1 cellular context compared by ENCODE assay signal in the genomic region with DNA sequence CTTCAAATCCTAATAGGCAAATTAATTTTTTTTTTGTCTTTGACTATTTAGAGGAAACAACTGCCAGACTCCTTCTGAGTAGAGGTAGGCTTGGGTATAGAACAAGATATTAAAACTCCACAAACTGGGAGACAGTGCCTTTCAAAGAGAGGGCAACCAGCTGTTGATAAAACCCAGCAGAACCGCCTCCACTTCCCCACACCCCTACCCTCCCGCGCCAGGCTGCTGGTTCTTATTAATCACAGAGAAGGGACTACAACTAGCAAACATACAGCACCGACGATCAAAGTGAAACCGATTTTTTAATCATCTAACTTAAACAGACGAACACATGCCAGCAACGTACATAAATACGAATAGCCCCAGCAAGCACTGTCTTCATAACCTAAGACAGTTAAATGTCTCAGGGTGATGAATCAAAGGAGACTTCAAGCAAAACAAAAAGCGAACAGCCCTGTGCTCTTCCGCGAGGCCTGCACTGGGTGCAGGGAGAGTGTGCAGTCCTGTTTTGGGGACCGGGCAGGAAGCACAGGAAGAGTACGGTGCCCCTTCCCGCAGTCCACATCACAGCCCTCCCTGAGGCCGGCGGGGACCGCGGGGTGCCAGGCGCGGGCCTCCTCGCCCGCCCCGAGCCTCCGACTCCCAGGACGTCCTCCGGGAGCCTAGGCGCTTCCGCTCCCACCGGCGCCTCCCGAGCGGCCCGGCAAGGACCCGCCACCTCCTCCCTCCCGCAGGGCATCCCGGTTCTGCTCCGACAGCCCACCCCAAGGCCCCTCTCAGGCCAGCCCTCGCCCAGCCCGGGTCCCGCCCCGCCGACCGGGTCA.
TF ChIP-seq lines count a peak whose summit lies in the region.

No MANE protein-coding gene starts in this region.

TF ChIP-seq in HEK293, 187 proteins besides CTCF, POLR2A, EP300 and RAD21 (continued from another document and continues in another):
- TF ChIP-seq, protein P1, sequence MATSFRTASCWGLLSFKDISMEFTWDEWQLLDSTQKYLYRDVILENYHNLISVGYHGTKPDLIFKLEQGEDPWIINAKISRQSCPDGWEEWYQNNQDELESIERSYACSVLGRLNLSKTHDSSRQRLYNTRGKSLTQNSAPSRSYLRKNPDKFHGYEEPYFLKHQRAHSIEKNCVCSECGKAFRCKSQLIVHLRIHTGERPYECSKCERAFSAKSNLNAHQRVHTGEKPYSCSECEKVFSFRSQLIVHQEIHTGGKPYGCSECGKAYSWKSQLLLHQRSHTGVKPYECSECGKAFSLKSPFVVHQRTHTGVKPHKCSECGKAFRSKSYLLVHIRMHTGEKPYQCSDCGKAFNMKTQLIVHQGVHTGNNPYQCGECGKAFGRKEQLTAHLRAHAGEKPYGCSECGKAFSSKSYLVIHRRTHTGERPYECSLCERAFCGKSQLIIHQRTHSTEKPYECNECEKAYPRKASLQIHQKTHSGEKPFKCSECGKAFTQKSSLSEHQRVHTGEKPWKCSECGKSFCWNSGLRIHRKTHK (tag by site-specific recombination; IDR thresholded peaks at IDR 0.05), result no peak
- TF ChIP-seq ZNF76 (tag by site-specific recombination; IDR thresholded peaks at IDR 0.05; ENCODE audit: borderline replicate concordance, low read depth) (no peak), ZNF514 (tag by site-specific recombination; IDR thresholded peaks at IDR 0.05) (no peak), GLI2 (tag by site-specific recombination; IDR thresholded peaks at IDR 0.05; ENCODE audit: borderline replicate concordance, low read depth) (no peak), ZNF37A (tag by site-specific recombination; IDR thresholded peaks at IDR 0.05) (no peak), ZNF626 (tag by site-specific recombination; IDR thresholded peaks at IDR 0.05) (no peak), ZNF670 (tag by site-specific recombination; IDR thresholded peaks at IDR 0.05; ENCODE audit: low read depth) (no peak), ZNF223 (tag by site-specific recombination; IDR thresholded peaks at IDR 0.05) (no peak), ZNF10 (tag by site-specific recombination; IDR thresholded peaks at IDR 0.05) (no peak), ZNF157 (tag by site-specific recombination; IDR thresholded peaks at IDR 0.05) (no peak), GLIS2 (tag by site-specific recombination; IDR thresholded peaks at IDR 0.05) (peak; percentile 81), ZNF426 (tag by site-specific recombination; IDR thresholded peaks at IDR 0.05) (no peak), MZF1 (tag by site-specific recombination; IDR thresholded peaks at IDR 0.05; ENCODE audit: borderline replicate concordance) (no peak), PRDM1 (tag by site-specific recombination; IDR thresholded peaks at IDR 0.05) (no peak), ZNF211 (tag by site-specific recombination; IDR thresholded peaks at IDR 0.05; ENCODE audit: low read depth) (no peak), ZBTB7A (tag by site-specific recombination; IDR thresholded peaks at IDR 0.05; ENCODE audit: low read depth) (no peak), BCL11A (tag by site-specific recombination; IDR thresholded peaks at IDR 0.05; ENCODE audit: low read depth) (no peak), ZNF777 (tag by site-specific recombination; IDR thresholded peaks at IDR 0.05; ENCODE audit: borderline replicate concordance) (no peak), ZBTB21 (tag by site-specific recombination; IDR thresholded peaks at IDR 0.05) (no peak), MEIS1 (CRISPR knock-in tag; IDR thresholded peaks at IDR 0.05; ENCODE audit: borderline replicate concordance) (no peak), ZNF677 (tag by site-specific recombination; IDR thresholded peaks at IDR 0.05) (no peak), ZNF624 (tag by site-specific recombination; IDR thresholded peaks at IDR 0.05) (peak; percentile 52; the same call in 1 of the 2 replicates), SP3 (tag by site-specific recombination; IDR thresholded peaks at IDR 0.05) (no peak; the same call in 1 of the 2 replicates), ZNF561 (tag by site-specific recombination; IDR thresholded peaks at IDR 0.05; ENCODE audit: borderline replicate concordance) (peak; percentile 29; the same call in 1 of the 2 replicates), WT1 (tag by site-specific recombination; IDR thresholded peaks at IDR 0.05) (no peak; the same call in 1 of the 2 replicates), KLF9 (tag by site-specific recombination; IDR thresholded peaks at IDR 0.05; ENCODE audit: low read depth) (no peak; the same call in 1 of the 2 replicates), ZNF548 (tag by site-specific recombination; IDR thresholded peaks at IDR 0.05) (no peak), ZNF416 (tag by site-specific recombination; IDR thresholded peaks at IDR 0.05) (no peak), ZNF221 (tag by site-specific recombination; IDR thresholded peaks at IDR 0.05; ENCODE audit: borderline replicate concordance) (no peak), YY1 (tag by site-specific recombination; IDR thresholded peaks at IDR 0.05) (no peak), ZFP37 (tag by site-specific recombination; IDR thresholded peaks at IDR 0.05) (peak; percentile 44; the same call in 1 of the 2 replicates), ZNF600 (tag by site-specific recombination; IDR thresholded peaks at IDR 0.05) (no peak; the same call in 1 of the 2 replicates), ZNF629 (tag by site-specific recombination; IDR thresholded peaks at IDR 0.05) (no peak; the same call in 1 of the 2 replicates), ZFHX2 (tag by site-specific recombination; conservative IDR thresholded peaks at IDR 0.05) (peak; percentile 47), ZNF658 (tag by site-specific recombination; IDR thresholded peaks at IDR 0.05) (no peak), ZNF292 (tag by site-specific recombination; IDR thresholded peaks at IDR 0.05; ENCODE audit: borderline replicate concordance, low read depth) (no peak), ZNF114 (tag by site-specific recombination; IDR thresholded peaks at IDR 0.05) (no peak), ZNF146 (tag by site-specific recombination; IDR thresholded peaks at IDR 0.05) (no peak), ZNF660 (tag by site-specific recombination; IDR thresholded peaks at IDR 0.05) (peak; percentile 68; the same call in 1 of the 2 replicates), KLF1 (tag by site-specific recombination; IDR thresholded peaks at IDR 0.05) (no peak), ZNF623 (tag by site-specific recombination; IDR thresholded peaks at IDR 0.05) (0 out of 2 replicates have a peak, but pooled peaks have one; percentile 7), ZNF621 (tag by site-specific recombination; IDR thresholded peaks at IDR 0.05) (no peak), ZNF530 (tag by site-specific recombination; IDR thresholded peaks at IDR 0.05; ENCODE audit: low read depth) (no peak), ZNF133 (tag by site-specific recombination; IDR thresholded peaks at IDR 0.05) (no peak), ZNF138 (tag by site-specific recombination; IDR thresholded peaks at IDR 0.05; ENCODE audit: borderline replicate concordance) (no peak), SCRT2 (tag by site-specific recombination; IDR thresholded peaks at IDR 0.05) (peak; percentile 75), ZNF121 (tag by site-specific recombination; IDR thresholded peaks at IDR 0.05) (no peak)
- TF ChIP-seq, protein P2, sequence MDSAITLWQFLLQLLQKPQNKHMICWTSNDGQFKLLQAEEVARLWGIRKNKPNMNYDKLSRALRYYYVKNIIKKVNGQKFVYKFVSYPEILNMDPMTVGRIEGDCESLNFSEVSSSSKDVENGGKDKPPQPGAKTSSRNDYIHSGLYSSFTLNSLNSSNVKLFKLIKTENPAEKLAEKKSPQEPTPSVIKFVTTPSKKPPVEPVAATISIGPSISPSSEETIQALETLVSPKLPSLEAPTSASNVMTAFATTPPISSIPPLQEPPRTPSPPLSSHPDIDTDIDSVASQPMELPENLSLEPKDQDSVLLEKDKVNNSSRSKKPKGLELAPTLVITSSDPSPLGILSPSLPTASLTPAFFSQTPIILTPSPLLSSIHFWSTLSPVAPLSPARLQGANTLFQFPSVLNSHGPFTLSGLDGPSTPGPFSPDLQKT (IDR thresholded peaks at IDR 0.05; ENCODE audit: borderline replicate concordance, low read depth, low read length), result no peak
- TF ChIP-seq, protein P3, sequence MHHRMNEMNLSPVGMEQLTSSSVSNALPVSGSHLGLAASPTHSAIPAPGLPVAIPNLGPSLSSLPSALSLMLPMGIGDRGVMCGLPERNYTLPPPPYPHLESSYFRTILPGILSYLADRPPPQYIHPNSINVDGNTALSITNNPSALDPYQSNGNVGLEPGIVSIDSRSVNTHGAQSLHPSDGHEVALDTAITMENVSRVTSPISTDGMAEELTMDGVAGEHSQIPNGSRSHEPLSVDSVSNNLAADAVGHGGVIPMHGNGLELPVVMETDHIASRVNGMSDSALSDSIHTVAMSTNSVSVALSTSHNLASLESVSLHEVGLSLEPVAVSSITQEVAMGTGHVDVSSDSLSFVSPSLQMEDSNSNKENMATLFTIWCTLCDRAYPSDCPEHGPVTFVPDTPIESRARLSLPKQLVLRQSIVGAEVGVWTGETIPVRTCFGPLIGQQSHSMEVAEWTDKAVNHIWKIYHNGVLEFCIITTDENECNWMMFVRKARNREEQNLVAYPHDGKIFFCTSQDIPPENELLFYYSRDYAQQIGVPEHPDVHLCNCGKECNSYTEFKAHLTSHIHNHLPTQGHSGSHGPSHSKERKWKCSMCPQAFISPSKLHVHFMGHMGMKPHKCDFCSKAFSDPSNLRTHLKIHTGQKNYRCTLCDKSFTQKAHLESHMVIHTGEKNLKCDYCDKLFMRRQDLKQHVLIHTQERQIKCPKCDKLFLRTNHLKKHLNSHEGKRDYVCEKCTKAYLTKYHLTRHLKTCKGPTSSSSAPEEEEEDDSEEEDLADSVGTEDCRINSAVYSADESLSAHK (tag by site-specific recombination; IDR thresholded peaks at IDR 0.05), result no peak
- TF ChIP-seq, protein P4, sequence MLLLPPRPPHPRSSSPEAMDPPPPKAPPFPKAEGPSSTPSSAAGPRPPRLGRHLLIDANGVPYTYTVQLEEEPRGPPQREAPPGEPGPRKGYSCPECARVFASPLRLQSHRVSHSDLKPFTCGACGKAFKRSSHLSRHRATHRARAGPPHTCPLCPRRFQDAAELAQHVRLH (tag by site-specific recombination; IDR thresholded peaks at IDR 0.05), result no peak; the same call in 1 of the 2 replicates
- TF ChIP-seq, protein P5, sequence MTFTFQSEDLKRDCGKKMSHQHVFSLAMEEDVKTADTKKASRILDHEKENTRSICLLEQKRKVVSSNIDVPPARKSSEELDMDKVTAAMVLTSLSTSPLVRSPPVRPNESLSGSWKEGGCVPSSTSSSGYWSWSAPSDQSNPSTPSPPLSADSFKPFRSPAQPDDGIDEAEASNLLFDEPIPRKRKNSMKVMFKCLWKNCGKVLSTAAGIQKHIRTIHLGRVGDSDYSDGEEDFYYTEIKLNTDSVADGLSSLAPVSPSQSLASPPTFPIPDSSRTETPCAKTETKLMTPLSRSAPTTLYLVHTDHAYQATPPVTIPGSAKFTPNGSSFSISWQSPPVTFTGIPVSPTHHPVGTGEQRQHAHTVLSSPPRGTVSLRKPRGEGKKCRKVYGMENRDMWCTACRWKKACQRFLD (tag by site-specific recombination; IDR thresholded peaks at IDR 0.05), result no peak
- TF ChIP-seq, protein P6, sequence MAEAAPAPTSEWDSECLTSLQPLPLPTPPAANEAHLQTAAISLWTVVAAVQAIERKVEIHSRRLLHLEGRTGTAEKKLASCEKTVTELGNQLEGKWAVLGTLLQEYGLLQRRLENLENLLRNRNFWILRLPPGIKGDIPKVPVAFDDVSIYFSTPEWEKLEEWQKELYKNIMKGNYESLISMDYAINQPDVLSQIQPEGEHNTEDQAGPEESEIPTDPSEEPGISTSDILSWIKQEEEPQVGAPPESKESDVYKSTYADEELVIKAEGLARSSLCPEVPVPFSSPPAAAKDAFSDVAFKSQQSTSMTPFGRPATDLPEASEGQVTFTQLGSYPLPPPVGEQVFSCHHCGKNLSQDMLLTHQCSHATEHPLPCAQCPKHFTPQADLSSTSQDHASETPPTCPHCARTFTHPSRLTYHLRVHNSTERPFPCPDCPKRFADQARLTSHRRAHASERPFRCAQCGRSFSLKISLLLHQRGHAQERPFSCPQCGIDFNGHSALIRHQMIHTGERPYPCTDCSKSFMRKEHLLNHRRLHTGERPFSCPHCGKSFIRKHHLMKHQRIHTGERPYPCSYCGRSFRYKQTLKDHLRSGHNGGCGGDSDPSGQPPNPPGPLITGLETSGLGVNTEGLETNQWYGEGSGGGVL (tag by site-specific recombination; IDR thresholded peaks at IDR 0.05), result peak; percentile 3; the same call in 1 of the 2 replicates
- TF ChIP-seq, protein P7, sequence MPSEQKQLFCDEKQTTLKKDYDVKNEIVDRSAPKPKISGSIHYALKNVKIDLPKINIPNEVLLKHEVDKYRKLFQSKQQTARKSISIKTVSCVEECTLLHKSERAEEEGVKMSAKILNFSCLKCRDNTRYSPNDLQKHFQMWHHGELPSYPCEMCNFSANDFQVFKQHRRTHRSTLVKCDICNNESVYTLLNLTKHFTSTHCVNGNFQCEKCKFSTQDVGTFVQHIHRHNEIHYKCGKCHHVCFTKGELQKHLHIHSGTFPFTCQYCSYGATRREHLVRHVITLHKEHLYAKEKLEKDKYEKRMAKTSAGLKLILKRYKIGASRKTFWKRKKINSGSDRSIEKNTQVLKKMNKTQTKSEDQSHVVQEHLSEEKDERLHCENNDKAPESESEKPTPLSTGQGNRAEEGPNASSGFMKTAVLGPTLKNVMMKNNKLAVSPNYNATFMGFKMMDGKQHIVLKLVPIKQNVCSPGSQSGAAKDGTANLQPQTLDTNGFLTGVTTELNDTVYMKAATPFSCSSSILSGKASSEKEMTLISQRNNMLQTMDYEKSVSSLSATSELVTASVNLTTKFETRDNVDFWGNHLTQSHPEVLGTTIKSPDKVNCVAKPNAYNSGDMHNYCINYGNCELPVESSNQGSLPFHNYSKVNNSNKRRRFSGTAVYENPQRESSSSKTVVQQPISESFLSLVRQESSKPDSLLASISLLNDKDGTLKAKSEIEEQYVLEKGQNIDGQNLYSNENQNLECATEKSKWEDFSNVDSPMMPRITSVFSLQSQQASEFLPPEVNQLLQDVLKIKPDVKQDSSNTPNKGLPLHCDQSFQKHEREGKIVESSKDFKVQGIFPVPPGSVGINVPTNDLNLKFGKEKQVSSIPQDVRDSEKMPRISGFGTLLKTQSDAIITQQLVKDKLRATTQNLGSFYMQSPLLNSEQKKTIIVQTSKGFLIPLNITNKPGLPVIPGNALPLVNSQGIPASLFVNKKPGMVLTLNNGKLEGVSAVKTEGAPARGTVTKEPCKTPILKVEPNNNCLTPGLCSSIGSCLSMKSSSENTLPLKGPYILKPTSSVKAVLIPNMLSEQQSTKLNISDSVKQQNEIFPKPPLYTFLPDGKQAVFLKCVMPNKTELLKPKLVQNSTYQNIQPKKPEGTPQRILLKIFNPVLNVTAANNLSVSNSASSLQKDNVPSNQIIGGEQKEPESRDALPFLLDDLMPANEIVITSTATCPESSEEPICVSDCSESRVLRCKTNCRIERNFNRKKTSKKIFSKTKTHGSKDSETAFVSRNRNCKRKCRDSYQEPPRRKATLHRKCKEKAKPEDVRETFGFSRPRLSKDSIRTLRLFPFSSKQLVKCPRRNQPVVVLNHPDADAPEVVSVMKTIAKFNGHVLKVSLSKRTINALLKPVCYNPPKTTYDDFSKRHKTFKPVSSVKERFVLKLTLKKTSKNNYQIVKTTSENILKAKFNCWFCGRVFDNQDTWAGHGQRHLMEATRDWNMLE (tag by site-specific recombination; conservative IDR thresholded peaks at IDR 0.05; ENCODE audit: low read depth), result no peak
